Comparison of ENCODE assay signal across 21 cellular contexts in the genomic region with DNA sequence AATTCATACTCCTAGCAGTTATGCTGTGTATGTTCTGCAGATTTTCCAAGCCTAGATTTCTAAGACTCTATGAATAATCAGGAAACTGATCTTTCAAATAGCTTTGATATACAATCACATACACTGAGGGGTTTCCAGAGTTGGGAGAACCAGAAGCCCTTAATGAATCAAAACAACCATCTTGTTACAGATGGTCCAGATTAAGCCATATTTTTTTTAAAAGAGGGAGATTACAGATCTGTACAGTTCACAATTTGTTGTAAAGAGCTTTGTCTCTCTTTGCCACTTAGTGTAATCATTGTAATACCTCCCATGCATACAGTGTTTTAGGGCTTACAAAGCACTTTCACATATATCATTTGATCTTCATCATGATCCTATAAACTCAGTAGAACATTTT. TPM values are rescaled to one million over a fixed set of nuclear protein-coding genes. Genes with fewer than 3 reads are reported as not detected.
A peak's percentile ranks its signal among the peaks of the same experiment; 100 is the strongest.
DNase-seq lines count a peak whose midpoint lies in the region; TF ChIP-seq lines count a peak whose summit lies in the region.
"Had no signal": no experiment of that assay in that cellular context is flagged by ENCODE, and none has a peak within 500 bp of the region (broad histone marks: within the 10 kb centered on the region; RNA-seq: fewer than 3 reads in every experiment).

No MANE protein-coding gene starts in this region.

- POLR2A ChIA-PET in SK-N-SH (lab: Yijun Ruan, JAX): no interaction called here

- H4K20me1 ChIP-seq in OCI-LY1 (ENCODE audit: insufficient read depth, low read length) (no peaks in the 10 kb centered on the region), SK-N-SH (ENCODE audit: insufficient read depth) (no peaks in the 10 kb centered on the region)
- H4K20me1 ChIP-seq: BLaER1 had no signal

- H3K4me2 ChIP-seq in OCI-LY1 (ENCODE audit: low read length) (peak overlapping the region; percentile 94), SK-N-SH (no peak overlapping the region)
- H3K4me2 ChIP-seq: BLaER1 had no signal

- H3F3A ChIP-seq in OCI-LY1 (ENCODE audit: insufficient read depth, low read length) (no peaks in the 10 kb centered on the region), SK-N-SH (replicated peaks; ENCODE audit: insufficient read depth) (no peaks in the 10 kb centered on the region)

- no peak overlapping the region for H2AFZ ChIP-seq in OCI-LY1 (ENCODE audit: low read length)
- H2AFZ ChIP-seq in SK-N-SH (ENCODE audit: low read depth): no peak overlapping the region
- H2AFZ ChIP-seq: GM23248 had no signal

- H3K4me1 ChIP-seq in OCI-LY1 (ENCODE audit: insufficient read depth, low read length, severe bottlenecking) (peaks cover 95% of the 10 kb centered on the region), SK-N-SH (ENCODE audit: control insufficient read depth in 1 of 2, insufficient read depth in 2 of 2, low read depth in 1 of 2, low read length in 1 of 2) (peaks cover 0 to 3% of the 10 kb centered on the region in 2 experiments; a peak in 1 of 4 replicates)
- H3K4me1 ChIP-seq: BLaER1 had no signal

- TF ChIP-seq RAD21 in SK-N-SH (IDR thresholded peaks at IDR 0.05; ENCODE audit: low read length): no peak

- H3K27ac ChIP-seq in OCI-LY1 (ENCODE audit: low read depth, low read length, poor library complexity, severe bottlenecking) (peak overlapping the region; percentile 98), SK-N-SH (ENCODE audit: low read depth in 2 of 2, low read length in 1 of 2) (no peak overlapping the region), WERI-Rb-1 (peak overlapping the region; percentile 59)
- H3K27ac ChIP-seq: BLaER1, C4-2B, GM23248 had no signal

- H3K36me3 ChIP-seq in OCI-LY1 (ENCODE audit: insufficient read depth, low read length): 0 out of 2 replicates have a peak, but pooled peaks cover 7% of the 10 kb centered on the region
- H3K36me3 ChIP-seq in SK-N-SH (replicated peaks in 1 of 2; ENCODE audit: control insufficient read depth in 1 of 2, insufficient read depth in 2 of 2, low read length in 1 of 2): no peaks in the 10 kb centered on the region
- no peaks in the 10 kb centered on the region for H3K36me3 ChIP-seq in WERI-Rb-1
- H3K36me3 ChIP-seq: BLaER1 had no signal

- H3K27me3 ChIP-seq in OCI-LY1 (ENCODE audit: insufficient read depth, low read length) (no peaks in the 10 kb centered on the region), SK-N-SH (ENCODE audit: insufficient read depth) (no peaks in the 10 kb centered on the region), WERI-Rb-1 (ENCODE audit: insufficient read depth, low read depth, severe bottlenecking) (no peaks in the 10 kb centered on the region)
- H3K27me3 ChIP-seq: BLaER1 had no signal

- no peak for TF ChIP-seq CTCF in OCI-LY1 (IDR thresholded peaks at IDR 0.05; ENCODE audit: low read length)
- TF ChIP-seq CTCF in SK-N-SH (IDR thresholded peaks at IDR 0.05): no peak
- no peak for TF ChIP-seq CTCF in WERI-Rb-1 (IDR thresholded peaks at IDR 0.05; ENCODE audit: low read depth, low read length)

- DNase-seq in NCI-H82 (lab: John Stamatoyannopoulos, UW) (peak; percentile 42), NCI-H82 treated with DMSO at 0.1 percent for 48 hours (lab: John Stamatoyannopoulos, UW; ENCODE audit: unreplicated experiment) (no peak), SK-N-SH (no peak), WERI-Rb-1 (no peak), putamen (ENCODE audit: low spot score) (no peak), DMS 273 treated with DMSO at 0.1 percent for 48 hours (lab: John Stamatoyannopoulos, UW) (no peak), RPMI8226 (no peak)
- DNase-seq: 8988T; CD4-positive, CD25-positive, alpha-beta regulatory T cell; CD8-positive, alpha-beta T cell; DMS153; DND-41; EL; GDM1; GM23248; H7; HCEC 1CT had no signal

- CTCF ChIA-PET in SK-N-SH (lab: Yijun Ruan, JAX): interaction anchor here (0.9 to 1.0 kb wide), 2 partner anchors 46 to 146 kb away, joined by 3 read pairs; no protein-coding TSS in a partner anchor

- no peak; a peak in 1 of 4 replicates for TF ChIP-seq EP300 in SK-N-SH (IDR thresholded peaks at IDR 0.05; ENCODE audit: borderline replicate concordance in 1 of 2, low read depth in 1 of 2, low read length in 1 of 2)

- H3K9ac ChIP-seq in OCI-LY1 (ENCODE audit: low read length) (peak overlapping the region; percentile 80; the same call in 1 of the 2 replicates), SK-N-SH (no peak overlapping the region)
- H3K9ac ChIP-seq: BLaER1, GM23248 had no signal

- H3K9me3 ChIP-seq in OCI-LY1 (ENCODE audit: low read length) (no peaks in the 10 kb centered on the region), SK-N-SH (no peaks in the 10 kb centered on the region), WERI-Rb-1 (ENCODE audit: severe bottlenecking) (no peaks in the 10 kb centered on the region)
- H3K9me3 ChIP-seq: BLaER1 had no signal

- peaks cover 20% of the 10 kb centered on the region; the same call in 1 of the 2 replicates for H3K79me2 ChIP-seq in OCI-LY1 (ENCODE audit: insufficient read depth, low read length)
- H3K79me2 ChIP-seq in SK-N-SH (ENCODE audit: insufficient read depth): no peaks in the 10 kb centered on the region

- peak overlapping the region; percentile 64 for H3K4me3 ChIP-seq in OCI-LY1 (ENCODE audit: low read depth, low read length, poor library complexity, severe bottlenecking)
- H3K4me3 ChIP-seq in SK-N-SH (ENCODE audit: low read depth in 2 of 2, low read length in 1 of 2): no peak overlapping the region
- H3K4me3 ChIP-seq in WERI-Rb-1 (ENCODE audit: low read depth, low read length): no peak overlapping the region
- H3K4me3 ChIP-seq: BLaER1, GM12878, GM23248 had no signal

- no peaks in the 10 kb centered on the region for H3K9me2 ChIP-seq in OCI-LY1 (ENCODE audit: low read depth, low read length)
- no peaks in the 10 kb centered on the region for H3K9me2 ChIP-seq in SK-N-SH

TF ChIP-seq in SK-N-SH, 30 proteins besides CTCF, POLR2A, EP300 and RAD21:
- TF ChIP-seq GATA2 (CRISPR knock-in tag; IDR thresholded peaks at IDR 0.05) (peak; percentile 24; the same call in 1 of the 2 replicates), ELF1 (IDR thresholded peaks at IDR 0.05) (no peak)
TF ChIP-seq in SK-N-SH: peak in this region for 1.

RNA-seq across cellular contexts. Expression of gene CADPS, which starts 47.7 kb away (rescaled TPM):
- 5.8 and 7.3 TPM in 2 replicates for polyA plus RNA-seq in SK-N-SH (2012; rRNA removed)
- polyA plus RNA-seq in SK-N-SH (2012; cell fraction: cytosol; rRNA removed): 5.6 and 6.6 TPM in 2 replicates
- polyA plus RNA-seq in SK-N-SH (2012; cell fraction: nucleus; rRNA removed): 10.8 and 18.0 TPM in 2 replicates
- polyA plus RNA-seq: CD4-positive, CD25-positive, alpha-beta regulatory T cell had no signal

Comparison
In these comparisons a context has a peak if more than half of its experiments do, and no peak if none do; other contexts are left out.
1. H3K27ac ChIP-seq: peak in OCI-LY1 (single experiment) and WERI-Rb-1 (single experiment); none in SK-N-SH (0 of 2).